Comparison of ENCODE assay signal across 1 cellular context in genomic region chr16:67269766-67270165, GRCh38.
A peak's percentile ranks its signal among the peaks of the same experiment; 100 is the strongest.
TF ChIP-seq lines count a peak whose summit lies in the region.

No MANE protein-coding gene starts in this region.

TF ChIP-seq in endothelial cell of umbilical vein, 7 proteins besides CTCF, POLR2A, EP300 and RAD21:
- TF ChIP-seq MAX (IDR thresholded peaks at IDR 0.05; ENCODE audit: insufficient read depth, insufficient read length): no peak
- TF ChIP-seq GATA2 (IDR thresholded peaks at IDR 0.05; ENCODE audit: insufficient read depth, insufficient read length, low read depth, low read length): no peak
- peak; percentile 33 for TF ChIP-seq POLR2AphosphoS5 (IDR thresholded peaks at IDR 0.05; ENCODE audit: insufficient read depth, low read depth, low read length)
- no peak for TF ChIP-seq EZH2 (IDR thresholded peaks at IDR 0.05; ENCODE audit: borderline replicate concordance, low read depth, low read length, severe bottlenecking)
- no peak for TF ChIP-seq FOS (IDR thresholded peaks at IDR 0.05; ENCODE audit: borderline replicate concordance, insufficient read depth, low read length)
